ENCODE assay signal across 20 cellular contexts in genomic region chr1:36874271-36875017, GRCh38.
A peak's percentile ranks its signal among the peaks of the same experiment; 100 is the strongest.
DNase-seq lines count a peak whose midpoint lies in the region; ATAC-seq, FAIRE-seq and TF ChIP-seq lines count a peak whose summit lies in the region.
"Had no signal": no experiment of that assay in that cellular context is flagged by ENCODE, and none has a peak within 500 bp of the region (broad histone marks: within the 10 kb centered on the region; RNA-seq: fewer than 3 reads in every experiment).

No MANE protein-coding gene starts in this region.

- H3K4me2 ChIP-seq in osteoblast (ENCODE audit: insufficient read depth, low read length): no peak overlapping the region
- H3K4me2 ChIP-seq: KMS-11 had no signal

- H4K20me1 ChIP-seq in osteoblast (ENCODE audit: insufficient read depth, low read length): no peaks in the 10 kb centered on the region

- no peak overlapping the region for H3K4me3 ChIP-seq in Peyer's patch
- no peak overlapping the region for H3K4me3 ChIP-seq in osteoblast (ENCODE audit: insufficient read depth, low read length)
- no peak overlapping the region for H3K4me3 ChIP-seq in stomach
- H3K4me3 ChIP-seq: SJCRH30 had no signal

- H3K4me1 ChIP-seq in Peyer's patch (no peaks in the 10 kb centered on the region), osteoblast (ENCODE audit: insufficient read depth, low read length) (no peaks in the 10 kb centered on the region), stomach (no peaks in the 10 kb centered on the region)
- H3K4me1 ChIP-seq: SJCRH30 had no signal

- H3K9me3 ChIP-seq in Peyer's patch (no peaks in the 10 kb centered on the region), osteoblast (ENCODE audit: low read depth, low read length) (no peaks in the 10 kb centered on the region), stomach (no peaks in the 10 kb centered on the region)
- H3K9me3 ChIP-seq: SJCRH30 had no signal

- TF ChIP-seq POLR2A in Peyer's patch (IDR thresholded peaks at IDR 0.05): no peak
- no peak for TF ChIP-seq POLR2A in stomach (IDR thresholded peaks at IDR 0.05)

- intact Hi-C loops in stomach (cut with DNase I; ENCODE audit: low total_unique reads): no loop called here

- H3K36me3 ChIP-seq in Peyer's patch: no peaks in the 10 kb centered on the region
- H3K36me3 ChIP-seq in osteoblast (ENCODE audit: insufficient read depth, low read length): no peaks in the 10 kb centered on the region
- H3K36me3 ChIP-seq in stomach: no peaks in the 10 kb centered on the region
- H3K36me3 ChIP-seq: SJCRH30 had no signal

- WGBS in stomach, 5 donors: 55 to 73% (median 63%) methylated on average over 5 of the region's 5 CpGs

- no peak for TF ChIP-seq CTCF in D721Med (IDR thresholded peaks at IDR 0.05; ENCODE audit: insufficient read depth, missing control alignments)
- TF ChIP-seq CTCF in Peyer's patch (IDR thresholded peaks at IDR 0.05): no peak
- TF ChIP-seq CTCF in osteoblast (IDR thresholded peaks at IDR 0.05; ENCODE audit: extremely low read depth, low read depth, low read length): no peak
- TF ChIP-seq CTCF in stomach (IDR thresholded peaks at IDR 0.05): no peak

- DNase-seq in D721Med (ENCODE audit: insufficient read length, low spot score) (peak; percentile 8), Peyer's patch (peak in 2 of 3 donors; percentile 10 to 19), osteoblast (ENCODE audit: insufficient read length, low spot score, missing footprints) (peak; percentile 73), stomach (peak; percentile 17), RKO (ENCODE audit: low spot score) (no peak), NCI-H446 treated with DMSO at 0.1 percent for 48 hours (lab: John Stamatoyannopoulos, UW) (no peak)
- DNase-seq: AML-193, DMS 273 treated with DMSO at 0.1 percent for 48 hours, DND-41, HFFc6, NCI-H1417, NCI-H187, NCI-H2107, NCI-H510A treated with DMSO at 0.1 percent for 48 hours, PC-3, SJCRH30 had no signal

- H3K27me3 ChIP-seq in Peyer's patch (no peaks in the 10 kb centered on the region), osteoblast (ENCODE audit: insufficient read depth, low read length) (no peaks in the 10 kb centered on the region), stomach (peaks cover 0 to 31% (median 10%) of the 10 kb centered on the region in 3 donors)

- no peak overlapping the region for H2AFZ ChIP-seq in osteoblast (ENCODE audit: low read length)

- FAIRE-seq in D721Med (lab: Jason Lieb, UNC): no peak
- FAIRE-seq: H54 had no signal

- no peaks in the 10 kb centered on the region for H3K79me2 ChIP-seq in osteoblast (ENCODE audit: insufficient read depth, low read length)

- no peak overlapping the region for H3K27ac ChIP-seq in Peyer's patch
- H3K27ac ChIP-seq in osteoblast (ENCODE audit: low read depth, low read length): no peak overlapping the region
- H3K27ac ChIP-seq in stomach: no peak overlapping the region
- H3K27ac ChIP-seq: HL-60, KMS-11, SJCRH30 had no signal

- no peak for TF ChIP-seq EP300 in stomach (IDR thresholded peaks at IDR 0.05)

- ATAC-seq in HG03460 (IDR thresholded peaks at IDR 0.05; ENCODE audit: unreplicated experiment): no peak
- ATAC-seq: PC-3 had no signal

Comparison
In these comparisons a context has a peak if more than half of its experiments do, and no peak if none do; other contexts are left out.
1. DNase-seq: peak in D721Med (single experiment), Peyer's patch (2 of 3), osteoblast (single experiment) and stomach (single experiment); none in RKO (single experiment) and NCI-H446 treated with DMSO at 0.1 percent for 48 hours (single experiment).